9 cellular contexts compared by ENCODE assay signal in the genomic region with DNA sequence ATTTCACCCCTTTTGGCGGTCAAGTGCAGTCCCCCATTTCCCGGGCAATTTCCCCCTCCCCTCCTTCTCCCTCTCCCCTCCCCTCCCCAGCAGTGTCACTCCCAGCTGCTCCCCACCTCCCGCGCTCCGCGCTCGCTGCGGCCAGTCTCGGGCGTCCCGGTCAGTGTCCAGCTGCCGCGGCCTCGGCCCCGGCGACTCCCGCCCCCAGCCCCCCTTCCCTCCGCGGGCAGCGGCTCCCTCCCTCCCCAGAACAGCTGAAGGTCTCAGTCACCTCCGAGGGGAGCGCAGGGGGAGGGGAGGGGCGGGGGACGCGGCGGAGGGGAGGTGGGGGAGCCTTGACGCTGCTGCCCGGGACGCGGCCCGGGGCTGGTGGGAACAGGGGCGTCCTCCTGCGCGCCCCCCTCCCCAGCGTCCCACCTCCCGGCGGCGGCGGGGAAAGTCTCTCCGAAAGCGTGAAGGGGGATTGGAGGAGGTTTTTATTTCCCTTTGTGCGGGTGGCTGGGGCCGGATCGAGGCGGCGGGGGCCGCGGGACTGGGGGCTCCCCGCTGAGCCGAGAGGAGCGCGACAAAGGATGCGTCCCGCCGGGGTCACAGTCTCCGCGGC. TPM values are rescaled to one million over a fixed set of nuclear protein-coding genes. Genes with fewer than 3 reads are reported as not detected.
DNase-seq lines count a peak whose midpoint lies in the region; ATAC-seq and TF ChIP-seq lines count a peak whose summit lies in the region.
"Had no signal": no experiment of that assay in that cellular context is flagged by ENCODE, and none has a peak within 500 bp of the region (broad histone marks: within the 10 kb centered on the region; RNA-seq: fewer than 3 reads in every experiment).

A gene with protein sequence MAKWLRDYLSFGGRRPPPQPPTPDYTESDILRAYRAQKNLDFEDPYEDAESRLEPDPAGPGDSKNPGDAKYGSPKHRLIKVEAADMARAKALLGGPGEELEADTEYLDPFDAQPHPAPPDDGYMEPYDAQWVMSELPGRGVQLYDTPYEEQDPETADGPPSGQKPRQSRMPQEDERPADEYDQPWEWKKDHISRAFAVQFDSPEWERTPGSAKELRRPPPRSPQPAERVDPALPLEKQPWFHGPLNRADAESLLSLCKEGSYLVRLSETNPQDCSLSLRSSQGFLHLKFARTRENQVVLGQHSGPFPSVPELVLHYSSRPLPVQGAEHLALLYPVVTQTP (plus strand): TSS at position 341 of the 604 bp plus-strand sequence. CDS start 798 bp downstream, outside the sequence.

- no peak within 1 kb of the TSS for H4K91ac ChIP-seq in mesenchymal stem cell (ENCODE audit: low read length)

- H3K14ac ChIP-seq in mesenchymal stem cell (ENCODE audit: low read length in 2 of 2) = no peak within 1 kb of the TSS

- no peak within 1 kb of the TSS for H3K27ac Mint-ChIP-seq in activated naive CD4-positive, alpha-beta T cell treated with anti-CD3 and anti-CD28 coated beads, Interleukin-2, amount 50 U/mL, for 24 hours
- no peak within 1 kb of the TSS for H3K27ac Mint-ChIP-seq in activated naive CD4-positive, alpha-beta T cell treated with anti-CD3 and anti-CD28 coated beads, Interleukin-2, amount 10 ng/mL, durations not matched to agents 7 days and 5 days

- H3K27ac ChIP-seq in mesenchymal stem cell (ENCODE audit: low read length, poor library complexity, severe bottlenecking) = no peak within 1 kb of the TSS
- H3K27ac ChIP-seq in thoracic aorta = no peak within 1 kb of the TSS
- no peak within 1 kb of the TSS for H3K27ac ChIP-seq in adrenal gland

- H3K36me3 ChIP-seq in mesenchymal stem cell (ENCODE audit: control insufficient read depth in 1 of 2, insufficient read depth in 2 of 2, low read depth in 1 of 2, low read length in 2 of 2) = no peaks in the 10 kb centered on the region
- no peaks in the 10 kb centered on the region for H3K36me3 ChIP-seq in thoracic aorta
- H3K36me3 ChIP-seq in adrenal gland (replicated peaks in 1 of 2) = no peaks in the 10 kb centered on the region

- peaks cover 4% of the 10 kb centered on the region for H3K4me1 Mint-ChIP-seq in activated naive CD4-positive, alpha-beta T cell treated with anti-CD3 and anti-CD28 coated beads, Interleukin-2, amount 50 U/mL, for 24 hours
- H3K4me1 Mint-ChIP-seq in activated naive CD4-positive, alpha-beta T cell treated with anti-CD3 and anti-CD28 coated beads, Interleukin-2, amount 10 ng/mL, durations not matched to agents 7 days and 5 days = peaks cover 7% of the 10 kb centered on the region

- TF ChIP-seq POLR2A in adrenal gland (IDR thresholded peaks at IDR 0.05) = no peak

- H2BK15ac ChIP-seq in mesenchymal stem cell (ENCODE audit: low read depth, poor library complexity, severe bottlenecking) = no peak within 1 kb of the TSS

- TF ChIP-seq CTCF in thoracic aorta (IDR thresholded peaks at IDR 0.05) = no peak
- TF ChIP-seq CTCF in adrenal gland (IDR thresholded peaks at IDR 0.05) = no peak

- H3K9ac ChIP-seq in mesenchymal stem cell (ENCODE audit: low read length) = no peak within 1 kb of the TSS

- CTCF ChIA-PET in activated naive CD4-positive, alpha-beta T cell treated with anti-CD3 and anti-CD28 coated beads, Interleukin-2, amount 10 ng/mL, durations not matched to agents 7 days and 5 days (lab: Charles Lee) = no interaction called here

- peak within 1 kb of the TSS in 1 of 2 experiments; percentile 17 for H3K4me3 ChIP-seq in mesenchymal stem cell (ENCODE audit: insufficient read depth in 1 of 2, low read depth in 1 of 2, low read length in 2 of 2)
- peak within 1 kb of the TSS; percentile 5 for H3K4me3 ChIP-seq in thoracic aorta
- H3K4me3 ChIP-seq in adrenal gland = peak within 1 kb of the TSS in 2 of 4 donors; percentile 6 to 41

- 1% methylated on average over 17 of the region's 57 CpGs for WGBS in mesenchymal stem cell
- 0 to 1% (median 1%) methylated on average over 2 to 51 of the region's 57 CpGs for WGBS in adrenal gland, 4 donors

- peak within 1 kb of the TSS; percentile 5 for H2BK120ac ChIP-seq in mesenchymal stem cell (ENCODE audit: low read depth, low read length)

- H3K23ac ChIP-seq in mesenchymal stem cell (ENCODE audit: low read length in 2 of 2) = no peak within 1 kb of the TSS

- H3K4me1 ChIP-seq in mesenchymal stem cell (ENCODE audit: control insufficient read depth, insufficient read depth, low read depth, low read length) (peaks cover 17% of the 10 kb centered on the region), thoracic aorta (ENCODE audit: control insufficient read depth in 1 of 2, low read depth in 2 of 2) (peaks cover 0 to 3% of the 10 kb centered on the region in 2 donors), adrenal gland (replicated peaks in 1 of 2) (peaks cover 12 to 13% of the 10 kb centered on the region in 2 donors)

- intact Hi-C loops in adrenal gland (cut with DNase I) = no loop called here

- no peaks in the 10 kb centered on the region for H3K36me3 Mint-ChIP-seq in activated naive CD4-positive, alpha-beta T cell treated with anti-CD3 and anti-CD28 coated beads, Interleukin-2, amount 50 U/mL, for 24 hours
- H3K36me3 Mint-ChIP-seq in activated naive CD4-positive, alpha-beta T cell treated with anti-CD3 and anti-CD28 coated beads, Interleukin-2, amount 10 ng/mL, durations not matched to agents 7 days and 5 days = no peaks in the 10 kb centered on the region

- no peak within 1 kb of the TSS for H3K4ac ChIP-seq in mesenchymal stem cell (ENCODE audit: low read depth in 1 of 2, low read length in 2 of 2)

- peaks cover 6% of the 10 kb centered on the region for H3K27me3 Mint-ChIP-seq in activated naive CD4-positive, alpha-beta T cell treated with anti-CD3 and anti-CD28 coated beads, Interleukin-2, amount 50 U/mL, for 24 hours
- H3K27me3 Mint-ChIP-seq in activated naive CD4-positive, alpha-beta T cell treated with anti-CD3 and anti-CD28 coated beads, Interleukin-2, amount 10 ng/mL, durations not matched to agents 7 days and 5 days = peaks cover 71% of the 10 kb centered on the region

- peaks cover 54 to 55% of the 10 kb centered on the region in 2 experiments for H3K27me3 ChIP-seq in mesenchymal stem cell (ENCODE audit: control insufficient read depth in 1 of 2, insufficient read depth in 1 of 2, low read length in 2 of 2)
- H3K27me3 ChIP-seq in thoracic aorta (replicated peaks; ENCODE audit: insufficient read depth) = peaks cover 13% of the 10 kb centered on the region
- peaks cover 25% of the 10 kb centered on the region for H3K27me3 ChIP-seq in adrenal gland

- H3K9me3 ChIP-seq in mesenchymal stem cell (ENCODE audit: control insufficient read depth, low read length) (no peaks in the 10 kb centered on the region), thoracic aorta (no peaks in the 10 kb centered on the region), adrenal gland (replicated peaks in 1 of 3) (no peaks in the 10 kb centered on the region)

- H2BK5ac ChIP-seq in mesenchymal stem cell (ENCODE audit: low read depth, low read length, poor library complexity, severe bottlenecking) = no peak within 1 kb of the TSS

- peak within 1 kb of the TSS; percentile 52 for H3K4me3 Mint-ChIP-seq in activated naive CD4-positive, alpha-beta T cell treated with anti-CD3 and anti-CD28 coated beads, Interleukin-2, amount 50 U/mL, for 24 hours
- H3K4me3 Mint-ChIP-seq in activated naive CD4-positive, alpha-beta T cell treated with anti-CD3 and anti-CD28 coated beads, Interleukin-2, amount 10 ng/mL, durations not matched to agents 7 days and 5 days = no peak within 1 kb of the TSS

- no peak within 1 kb of the TSS for H2AFZ ChIP-seq in mesenchymal stem cell (ENCODE audit: low read depth, low read length)

- no peak within 1 kb of the TSS for H4K8ac ChIP-seq in mesenchymal stem cell (ENCODE audit: low read length)

- peak within 1 kb of the TSS; percentile 59 for H3K4me2 ChIP-seq in mesenchymal stem cell (ENCODE audit: low read length, poor library complexity, severe bottlenecking)

- no peak within 1 kb of the TSS for H2AK5ac ChIP-seq in mesenchymal stem cell (ENCODE audit: low read length, severe bottlenecking)

- H3K9me3 Mint-ChIP-seq in activated naive CD4-positive, alpha-beta T cell treated with anti-CD3 and anti-CD28 coated beads, Interleukin-2, amount 50 U/mL, for 24 hours = no peaks in the 10 kb centered on the region
- no peaks in the 10 kb centered on the region for H3K9me3 Mint-ChIP-seq in activated naive CD4-positive, alpha-beta T cell treated with anti-CD3 and anti-CD28 coated beads, Interleukin-2, amount 10 ng/mL, durations not matched to agents 7 days and 5 days

- no peak within 1 kb of the TSS for H3K18ac ChIP-seq in mesenchymal stem cell (ENCODE audit: low read depth in 1 of 2, low read length in 2 of 2)

- DNase-seq in activated naive CD4-positive, alpha-beta T cell treated with anti-CD3 and anti-CD28 coated beads, Interleukin-2, amount 10 ng/mL, durations not matched to agents 7 days and 5 days = no peak
- DNase-seq in cerebellum (ENCODE audit: low spot score) (no peak), mesenchymal stem cell (no peak), thoracic aorta (ENCODE audit: low spot score) (no peak), NCI-H526 treated with DMSO at 0.1 percent for 48 hours (lab: John Stamatoyannopoulos, UW) (no peak), adrenal gland (no peak), C1 segment of cervical spinal cord (lab: John Stamatoyannopoulos, UW) (no peak)
- DNase-seq: activated CD8-positive, alpha-beta memory T cell treated with anti-CD3 and anti-CD28 coated beads for 24 hours had no signal

- H2BK12ac ChIP-seq in mesenchymal stem cell (ENCODE audit: low read length in 2 of 2) = no peak within 1 kb of the TSS

- no peaks in the 10 kb centered on the region for H3K79me1 ChIP-seq in mesenchymal stem cell (replicated peaks; ENCODE audit: low read length, poor library complexity, severe bottlenecking)

- ATAC-seq in thoracic aorta (ENCODE audit: insufficient number of reproducible peaks, low FRiP score, low read depth) = no peak

RNA-seq across cellular contexts. Expression of the gene that starts here (rescaled TPM):
- total RNA-seq in cerebellum = 10.1 TPM
- not detected for polyA plus RNA-seq in mesenchymal stem cell (2013, experiment 1 of 2)
- not detected for polyA plus RNA-seq in mesenchymal stem cell (2013, experiment 2 of 2)
- not detected for total RNA-seq in thoracic aorta
- total RNA-seq in adrenal gland = 1 to 10 TPM in 1 of 8 donors, under 1 TPM in 1, not detected in 6; 0.67 to 1.8 TPM
- polyA plus RNA-seq in adrenal gland = under 1 TPM; 0.07 to 0.80 (median 0.24) TPM
